ENCODE assay signal across 10 cellular contexts in genomic region chr9:135971892-135972291, GRCh38. TPM values are rescaled to one million over a fixed set of nuclear protein-coding genes. Genes with fewer than 3 reads are reported as not detected.
DNase-seq lines count a peak whose midpoint lies in the region; ATAC-seq, FAIRE-seq and TF ChIP-seq lines count a peak whose summit lies in the region.
"Had no signal": no experiment of that assay in that cellular context is flagged by ENCODE, and none has a peak within 500 bp of the region (broad histone marks: within the 10 kb centered on the region; RNA-seq: fewer than 3 reads in every experiment).

No MANE protein-coding gene starts in this region.

- H3K36me3 ChIP-seq in Karpas-422 (ENCODE audit: insufficient read depth, low read length) (no peaks in the 10 kb centered on the region), kidney (ENCODE audit: control insufficient read depth in 1 of 2, insufficient read depth in 2 of 2, low read length in 2 of 2) (no peaks in the 10 kb centered on the region)
- H3K36me3 ChIP-seq: BE2C had no signal

- FAIRE-seq in kidney (lab: Jason Lieb, UNC) = no peak

- H3K79me2 ChIP-seq in Karpas-422 (ENCODE audit: low read length) = no peaks in the 10 kb centered on the region

- H3K9me3 ChIP-seq in Karpas-422 (ENCODE audit: low read length) = no peaks in the 10 kb centered on the region
- H3K9me3 ChIP-seq in kidney (ENCODE audit: control insufficient read depth in 1 of 2, low read length in 2 of 2) = no peaks in the 10 kb centered on the region
- H3K9me3 ChIP-seq: BE2C had no signal

- H3K4me2 ChIP-seq in Karpas-422 (ENCODE audit: low read depth, low read length, poor library complexity, severe bottlenecking) = no peak overlapping the region

- intact Hi-C loops in kidney (cut with DNase I) = no loop called here

- H3K9ac ChIP-seq in Karpas-422 (ENCODE audit: low read length) (no peak overlapping the region), kidney (ENCODE audit: low read length in 2 of 2) (no peak overlapping the region)

- peaks cover 17% of the 10 kb centered on the region for H3K4me1 ChIP-seq in Karpas-422 (ENCODE audit: low read length)
- peaks cover 6 to 18% of the 10 kb centered on the region in 2 donors for H3K4me1 ChIP-seq in kidney (ENCODE audit: control insufficient read depth in 1 of 2, insufficient read depth in 1 of 2, low read depth in 1 of 2, low read length in 2 of 2)

- 0 out of 2 replicates have a peak, but pooled peaks cover 5% of the 10 kb centered on the region for H4K20me1 ChIP-seq in Karpas-422 (ENCODE audit: insufficient read depth, low read depth, low read length)

- no peak overlapping the region for H3K4me3 ChIP-seq in Karpas-422 (ENCODE audit: low read length)
- no peak overlapping the region for H3K4me3 ChIP-seq in kidney (ENCODE audit: low read length in 2 of 2)

- no peaks in the 10 kb centered on the region for H3K27me3 ChIP-seq in Karpas-422 (ENCODE audit: low read length)
- H3K27me3 ChIP-seq: BE2C had no signal

- H3K9me2 ChIP-seq in Karpas-422 (replicated peaks; ENCODE audit: insufficient read depth, low read length) = no peaks in the 10 kb centered on the region

- TF ChIP-seq CTCF in kidney (IDR thresholded peaks at IDR 0.05; ENCODE audit: borderline replicate concordance, extremely low read depth, insufficient read depth) (no peak), omental fat pad (IDR thresholded peaks at IDR 0.05) (no peak)

- DNase-seq in 8988T = peak; percentile 78
- peak; percentile 85 for DNase-seq in Karpas-422
- peak; percentile 40 for DNase-seq in activated CD8-positive, alpha-beta memory T cell treated with anti-CD3 and anti-CD28 coated beads, Interleukin-2, amount 50 U/mL, for 4 hours
- DNase-seq in kidney = peak; percentile 91
- no peak for DNase-seq in AG08396 (ENCODE audit: low spot score)
- DNase-seq in omental fat pad (ENCODE audit: low spot score) = no peak
- DNase-seq in DMS 273 (lab: John Stamatoyannopoulos, UW; ENCODE audit: unreplicated experiment) = no peak
- DNase-seq: BE2C, hypothalamus had no signal

- ATAC-seq in HG02852 (IDR thresholded peaks at IDR 0.05; ENCODE audit: unreplicated experiment) (no peak), omental fat pad (ENCODE audit: low FRiP score) (no peak)

- H3K27ac ChIP-seq in Karpas-422 (ENCODE audit: low read length) (no peak overlapping the region), kidney (ENCODE audit: low read depth in 2 of 2, low read length in 2 of 2) (peak overlapping the region in 1 of 2 donors; percentile 13)

- H2AFZ ChIP-seq in Karpas-422 (ENCODE audit: low read length) = no peak overlapping the region

RNA-seq across cellular contexts. Expression of gene UBAC1, which starts 10.7 kb away (rescaled TPM):
- 32.1 and 56.9 TPM in 2 replicates for total RNA-seq in Karpas-422 (2014; rRNA removed; shearing (Covaris generic); ENCODE audit: low replicate concordance)
- 40.2 TPM for total RNA-seq in kidney
- 52.6 TPM for polyA plus RNA-seq in kidney (ENCODE audit: insufficient read depth, low read depth, low replicate concordance)
- 10 to 100 TPM; 28.4 to 56.7 (median 34.6) TPM for total RNA-seq in omental fat pad

Comparison
In these comparisons a context has a peak if more than half of its experiments do, and no peak if none do; other contexts are left out.
1. DNase-seq: peak in 8988T (single experiment), Karpas-422 (single experiment), activated CD8-positive, alpha-beta memory T cell treated with anti-CD3 and anti-CD28 coated beads, Interleukin-2, amount 50 U/mL, for 4 hours (single experiment) and kidney (single experiment); none in AG08396 (single experiment), omental fat pad (single experiment) and DMS 273 (single experiment).